In the genomic region with DNA sequence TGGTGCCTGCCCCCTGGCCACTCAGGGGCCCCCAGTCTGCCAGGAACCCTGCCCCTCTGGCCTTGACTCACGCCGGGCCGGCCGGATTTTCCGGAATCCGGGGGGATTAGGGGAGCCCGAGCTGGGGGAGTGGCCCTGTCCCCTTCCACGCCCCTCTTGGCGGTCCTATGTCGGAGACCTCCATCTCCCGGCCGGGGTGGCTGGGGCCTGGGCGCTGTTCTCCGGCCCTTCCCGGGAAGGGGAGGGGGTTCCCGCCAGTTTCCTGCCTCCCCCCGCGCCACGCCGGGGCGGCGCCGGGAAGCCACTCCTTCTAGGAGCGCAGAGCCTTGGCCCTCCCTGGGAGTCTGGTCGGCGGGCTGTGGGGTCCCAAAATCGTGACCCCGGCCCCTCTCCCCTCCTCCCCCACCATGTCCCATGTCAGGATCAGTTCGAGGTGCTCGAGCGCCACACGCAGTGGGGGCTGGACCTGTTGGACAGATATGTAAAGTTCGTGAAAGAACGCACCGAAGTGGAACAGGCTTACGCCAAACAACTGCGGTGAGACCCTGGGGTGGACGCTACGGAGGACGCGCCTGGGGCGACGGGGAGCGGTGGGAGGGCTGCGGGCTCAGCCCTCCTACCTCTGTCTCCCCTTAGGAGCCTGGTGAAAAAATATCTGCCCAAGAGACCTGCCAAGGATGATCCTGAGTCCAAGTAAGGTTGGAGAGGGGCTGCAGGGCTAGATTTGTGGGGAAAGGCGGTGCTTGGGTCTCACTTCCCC, we compare ENCODE assay signal across 1 cellular context.
TF ChIP-seq lines count a peak whose summit lies in the region.

No MANE protein-coding gene starts in this region.

TF ChIP-seq in HepG2, 621 proteins besides CTCF, POLR2A, EP300 and RAD21 (continued from another document and continues in another):
- TF ChIP-seq, protein P1, sequence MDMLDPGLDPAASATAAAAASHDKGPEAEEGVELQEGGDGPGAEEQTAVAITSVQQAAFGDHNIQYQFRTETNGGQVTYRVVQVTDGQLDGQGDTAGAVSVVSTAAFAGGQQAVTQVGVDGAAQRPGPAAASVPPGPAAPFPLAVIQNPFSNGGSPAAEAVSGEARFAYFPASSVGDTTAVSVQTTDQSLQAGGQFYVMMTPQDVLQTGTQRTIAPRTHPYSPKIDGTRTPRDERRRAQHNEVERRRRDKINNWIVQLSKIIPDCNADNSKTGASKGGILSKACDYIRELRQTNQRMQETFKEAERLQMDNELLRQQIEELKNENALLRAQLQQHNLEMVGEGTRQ (IDR thresholded peaks at IDR 0.05; ENCODE audit: low read depth, low read length): no peak
- TF ChIP-seq, protein P1 (CRISPR knock-in tag; IDR thresholded peaks at IDR 0.05; ENCODE audit: borderline replicate concordance): no peak
- TF ChIP-seq NCOA2 (CRISPR knock-in tag; IDR thresholded peaks at IDR 0.05): peak; percentile 62
- TF ChIP-seq SAP130 (CRISPR knock-in tag; IDR thresholded peaks at IDR 0.05; ENCODE audit: low read depth): peak; percentile 56
- no peak for TF ChIP-seq FLYWCH1 (CRISPR knock-in tag; IDR thresholded peaks at IDR 0.05)
- TF ChIP-seq EHMT2 (IDR thresholded peaks at IDR 0.05; ENCODE audit: borderline replicate concordance, low read depth, low read length): no peak
- TF ChIP-seq SPEN (CRISPR knock-in tag; IDR thresholded peaks at IDR 0.05; ENCODE audit: low read depth): 0 out of 2 replicates have a peak, but pooled peaks have one; percentile 16
- TF ChIP-seq, protein P2, sequence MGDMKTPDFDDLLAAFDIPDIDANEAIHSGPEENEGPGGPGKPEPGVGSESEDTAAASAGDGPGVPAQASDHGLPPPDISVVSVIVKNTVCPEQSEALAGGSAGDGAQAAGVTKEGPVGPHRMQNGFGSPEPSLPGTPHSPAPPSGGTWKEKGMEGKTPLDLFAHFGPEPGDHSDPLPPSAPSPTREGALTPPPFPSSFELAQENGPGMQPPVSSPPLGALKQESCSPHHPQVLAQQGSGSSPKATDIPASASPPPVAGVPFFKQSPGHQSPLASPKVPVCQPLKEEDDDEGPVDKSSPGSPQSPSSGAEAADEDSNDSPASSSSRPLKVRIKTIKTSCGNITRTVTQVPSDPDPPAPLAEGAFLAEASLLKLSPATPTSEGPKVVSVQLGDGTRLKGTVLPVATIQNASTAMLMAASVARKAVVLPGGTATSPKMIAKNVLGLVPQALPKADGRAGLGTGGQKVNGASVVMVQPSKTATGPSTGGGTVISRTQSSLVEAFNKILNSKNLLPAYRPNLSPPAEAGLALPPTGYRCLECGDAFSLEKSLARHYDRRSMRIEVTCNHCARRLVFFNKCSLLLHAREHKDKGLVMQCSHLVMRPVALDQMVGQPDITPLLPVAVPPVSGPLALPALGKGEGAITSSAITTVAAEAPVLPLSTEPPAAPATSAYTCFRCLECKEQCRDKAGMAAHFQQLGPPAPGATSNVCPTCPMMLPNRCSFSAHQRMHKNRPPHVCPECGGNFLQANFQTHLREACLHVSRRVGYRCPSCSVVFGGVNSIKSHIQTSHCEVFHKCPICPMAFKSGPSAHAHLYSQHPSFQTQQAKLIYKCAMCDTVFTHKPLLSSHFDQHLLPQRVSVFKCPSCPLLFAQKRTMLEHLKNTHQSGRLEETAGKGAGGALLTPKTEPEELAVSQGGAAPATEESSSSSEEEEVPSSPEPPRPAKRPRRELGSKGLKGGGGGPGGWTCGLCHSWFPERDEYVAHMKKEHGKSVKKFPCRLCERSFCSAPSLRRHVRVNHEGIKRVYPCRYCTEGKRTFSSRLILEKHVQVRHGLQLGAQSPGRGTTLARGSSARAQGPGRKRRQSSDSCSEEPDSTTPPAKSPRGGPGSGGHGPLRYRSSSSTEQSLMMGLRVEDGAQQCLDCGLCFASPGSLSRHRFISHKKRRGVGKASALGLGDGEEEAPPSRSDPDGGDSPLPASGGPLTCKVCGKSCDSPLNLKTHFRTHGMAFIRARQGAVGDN (CRISPR knock-in tag; IDR thresholded peaks at IDR 0.05): peak; percentile 62
- TF ChIP-seq ZNF142 (CRISPR knock-in tag; IDR thresholded peaks at IDR 0.05): no peak
- no peak for TF ChIP-seq PLSCR1 (CRISPR knock-in tag; IDR thresholded peaks at IDR 0.05; ENCODE audit: borderline replicate concordance)
- no peak for TF ChIP-seq HOMEZ (CRISPR knock-in tag; IDR thresholded peaks at IDR 0.05; ENCODE audit: low read depth)
- TF ChIP-seq MAF1 (CRISPR knock-in tag; IDR thresholded peaks at IDR 0.05; ENCODE audit: borderline replicate concordance): no peak
- peak in 1 of 2 experiments; percentile 23; a peak in 1 of 4 replicates for TF ChIP-seq NR2F1 (CRISPR knock-in tag; IDR thresholded peaks at IDR 0.05)
- TF ChIP-seq ZNF724P (CRISPR knock-in tag; IDR thresholded peaks at IDR 0.05; ENCODE audit: borderline replicate concordance): no peak
- TF ChIP-seq HNF4A (CRISPR knock-in tag; IDR thresholded peaks at IDR 0.05): 0 out of 2 replicates have a peak, but pooled peaks have one; percentile 31
- TF ChIP-seq SP4 (CRISPR knock-in tag; IDR thresholded peaks at IDR 0.05): 0 out of 2 replicates have a peak, but pooled peaks have one; percentile 41
- 0 out of 2 replicates have a peak, but pooled peaks have one; percentile 32 for TF ChIP-seq ZNF639 (CRISPR knock-in tag; conservative IDR thresholded peaks at IDR 0.05)
- no peak for TF ChIP-seq KAT7 (CRISPR knock-in tag; IDR thresholded peaks at IDR 0.05; ENCODE audit: borderline replicate concordance)
- no peak for TF ChIP-seq MZF1 (CRISPR knock-in tag; IDR thresholded peaks at IDR 0.05; ENCODE audit: borderline replicate concordance)
- TF ChIP-seq, protein P3, sequence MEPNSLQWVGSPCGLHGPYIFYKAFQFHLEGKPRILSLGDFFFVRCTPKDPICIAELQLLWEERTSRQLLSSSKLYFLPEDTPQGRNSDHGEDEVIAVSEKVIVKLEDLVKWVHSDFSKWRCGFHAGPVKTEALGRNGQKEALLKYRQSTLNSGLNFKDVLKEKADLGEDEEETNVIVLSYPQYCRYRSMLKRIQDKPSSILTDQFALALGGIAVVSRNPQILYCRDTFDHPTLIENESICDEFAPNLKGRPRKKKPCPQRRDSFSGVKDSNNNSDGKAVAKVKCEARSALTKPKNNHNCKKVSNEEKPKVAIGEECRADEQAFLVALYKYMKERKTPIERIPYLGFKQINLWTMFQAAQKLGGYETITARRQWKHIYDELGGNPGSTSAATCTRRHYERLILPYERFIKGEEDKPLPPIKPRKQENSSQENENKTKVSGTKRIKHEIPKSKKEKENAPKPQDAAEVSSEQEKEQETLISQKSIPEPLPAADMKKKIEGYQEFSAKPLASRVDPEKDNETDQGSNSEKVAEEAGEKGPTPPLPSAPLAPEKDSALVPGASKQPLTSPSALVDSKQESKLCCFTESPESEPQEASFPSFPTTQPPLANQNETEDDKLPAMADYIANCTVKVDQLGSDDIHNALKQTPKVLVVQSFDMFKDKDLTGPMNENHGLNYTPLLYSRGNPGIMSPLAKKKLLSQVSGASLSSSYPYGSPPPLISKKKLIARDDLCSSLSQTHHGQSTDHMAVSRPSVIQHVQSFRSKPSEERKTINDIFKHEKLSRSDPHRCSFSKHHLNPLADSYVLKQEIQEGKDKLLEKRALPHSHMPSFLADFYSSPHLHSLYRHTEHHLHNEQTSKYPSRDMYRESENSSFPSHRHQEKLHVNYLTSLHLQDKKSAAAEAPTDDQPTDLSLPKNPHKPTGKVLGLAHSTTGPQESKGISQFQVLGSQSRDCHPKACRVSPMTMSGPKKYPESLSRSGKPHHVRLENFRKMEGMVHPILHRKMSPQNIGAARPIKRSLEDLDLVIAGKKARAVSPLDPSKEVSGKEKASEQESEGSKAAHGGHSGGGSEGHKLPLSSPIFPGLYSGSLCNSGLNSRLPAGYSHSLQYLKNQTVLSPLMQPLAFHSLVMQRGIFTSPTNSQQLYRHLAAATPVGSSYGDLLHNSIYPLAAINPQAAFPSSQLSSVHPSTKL (CRISPR knock-in tag; IDR thresholded peaks at IDR 0.05): peak; percentile 26; the same call in 1 of the 2 replicates
- no peak for TF ChIP-seq MYPOP (CRISPR knock-in tag; IDR thresholded peaks at IDR 0.05)
- TF ChIP-seq, protein P4, sequence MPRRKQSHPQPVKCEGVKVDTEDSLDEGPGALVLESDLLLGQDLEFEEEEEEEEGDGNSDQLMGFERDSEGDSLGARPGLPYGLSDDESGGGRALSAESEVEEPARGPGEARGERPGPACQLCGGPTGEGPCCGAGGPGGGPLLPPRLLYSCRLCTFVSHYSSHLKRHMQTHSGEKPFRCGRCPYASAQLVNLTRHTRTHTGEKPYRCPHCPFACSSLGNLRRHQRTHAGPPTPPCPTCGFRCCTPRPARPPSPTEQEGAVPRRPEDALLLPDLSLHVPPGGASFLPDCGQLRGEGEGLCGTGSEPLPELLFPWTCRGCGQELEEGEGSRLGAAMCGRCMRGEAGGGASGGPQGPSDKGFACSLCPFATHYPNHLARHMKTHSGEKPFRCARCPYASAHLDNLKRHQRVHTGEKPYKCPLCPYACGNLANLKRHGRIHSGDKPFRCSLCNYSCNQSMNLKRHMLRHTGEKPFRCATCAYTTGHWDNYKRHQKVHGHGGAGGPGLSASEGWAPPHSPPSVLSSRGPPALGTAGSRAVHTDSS (CRISPR knock-in tag; conservative IDR thresholded peaks at IDR 0.05): no peak
- no peak for TF ChIP-seq ZSCAN12 (CRISPR knock-in tag; IDR thresholded peaks at IDR 0.05)
- 0 out of 2 replicates have a peak, but pooled peaks have one; percentile 40 for TF ChIP-seq PCBP1 (IDR thresholded peaks at IDR 0.05; ENCODE audit: borderline replicate concordance, low read depth, low read length)
